8 cellular contexts compared by ENCODE assay signal in the genomic region with DNA sequence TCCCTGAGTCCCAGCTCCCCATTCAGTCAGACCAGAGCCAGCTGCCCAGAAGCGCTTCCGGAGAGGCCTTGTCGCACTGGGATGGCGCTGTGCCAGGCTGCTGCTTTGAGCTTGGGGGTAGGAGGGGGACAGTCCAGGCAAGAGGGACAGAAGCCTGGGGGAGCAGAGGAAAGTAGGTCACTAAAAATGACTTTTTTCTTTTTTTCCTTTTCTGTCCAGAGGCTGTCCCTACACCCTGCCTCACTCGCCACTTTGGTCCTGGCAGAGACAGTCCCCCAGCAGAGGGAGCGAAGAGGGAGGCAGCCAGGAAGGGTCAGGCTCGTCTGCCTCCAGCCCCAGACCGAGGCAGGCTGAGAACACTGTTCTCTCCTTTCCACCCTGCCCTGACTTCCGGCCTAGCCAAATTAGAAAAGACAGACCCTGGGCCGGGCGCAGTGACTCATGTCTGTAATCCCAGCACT. TPM values are rescaled to one million over a fixed set of nuclear protein-coding genes. Genes with fewer than 3 reads are reported as not detected.
DNase-seq lines count a peak whose midpoint lies in the region; ATAC-seq, FAIRE-seq and TF ChIP-seq lines count a peak whose summit lies in the region.

No MANE protein-coding gene starts in this region.

- TF ChIP-seq CTCF in PC-9 (conservative IDR thresholded peaks at IDR 0.05), result no peak

- no peak for ATAC-seq in GM18907 (IDR thresholded peaks at IDR 0.05; ENCODE audit: unreplicated experiment)
- ATAC-seq in GM18867 (IDR thresholded peaks at IDR 0.05; ENCODE audit: unreplicated experiment), result no peak

- H3K27me3 ChIP-seq in PC-9 (ENCODE audit: insufficient read depth, low read depth) (no peaks in the 10 kb centered on the region), esophagus (ENCODE audit: control insufficient read depth in 1 of 2, insufficient read depth in 2 of 2, low read length in 2 of 2) (no peaks in the 10 kb centered on the region)

- H3K9me3 ChIP-seq in PC-9 (ENCODE audit: insufficient read depth, low read depth), result no peaks in the 10 kb centered on the region
- no peaks in the 10 kb centered on the region for H3K9me3 ChIP-seq in esophagus (ENCODE audit: control insufficient read depth in 2 of 2, insufficient read depth in 1 of 2, low read depth in 1 of 2, low read length in 1 of 2)

- peaks cover 39% of the 10 kb centered on the region for H3F3A ChIP-seq in PC-9 (ENCODE audit: insufficient read depth, low read depth)

- POLR2A ChIA-PET in PC-9 (lab: Charles Lee; ENCODE audit: unreplicated experiment), result interaction anchor here (1.0 kb wide), 1 partner anchor 14 kb away, joined by 4 read pairs; no protein-coding TSS in a partner anchor

- 61 to 70% methylated on average over 11 of the region's 11 CpGs for WGBS in esophagus, 2 donors

- H3K4me3 ChIP-seq in PC-9, result no peak overlapping the region
- no peak overlapping the region for H3K4me3 ChIP-seq in esophagus (ENCODE audit: low read depth in 1 of 2, low read length in 2 of 2)

- BruUV-seq in PC-9 (replicated peaks; lab: Mats Ljungman, UMichigan), result TSS peak; percentile 79

- intact Hi-C loops in PC-9 (cut with micrococcal nuclease; ENCODE audit: unreplicated experiment), result loop anchor here (2.0 kb wide), 2 partner anchors 14 to 24 kb away; no protein-coding TSS in a partner anchor

- no peak for FAIRE-seq in GM19239 (lab: Jason Lieb, UNC)

- H3K36me3 ChIP-seq in PC-9 (ENCODE audit: low read depth), result no peaks in the 10 kb centered on the region
- H3K36me3 ChIP-seq in esophagus (ENCODE audit: control insufficient read depth in 2 of 2, insufficient read depth in 2 of 2, low read length in 1 of 2), result peaks cover 0 to 12% of the 10 kb centered on the region in 2 donors

- H3K4me1 ChIP-seq in PC-9 (replicated peaks; ENCODE audit: insufficient read depth), result peaks cover 64% of the 10 kb centered on the region
- peaks cover 3 to 13% of the 10 kb centered on the region in 2 donors for H3K4me1 ChIP-seq in esophagus (ENCODE audit: control insufficient read depth in 2 of 2, insufficient read depth in 2 of 2, low read length in 1 of 2)

- CTCF ChIA-PET in PC-9 (lab: Charles Lee), result interaction anchor here (0.5 kb wide), 1 partner anchor 165 kb away, joined by 3 read pairs; no protein-coding TSS in a partner anchor

- H3K27ac ChIP-seq in PC-9 (peak overlapping the region; percentile 84), esophagus (ENCODE audit: low read depth in 2 of 2, low read length in 1 of 2) (peak overlapping the region; percentile 83 to 84)

- no peak overlapping the region for H2AFZ ChIP-seq in PC-9

- DNase-seq in A172 (ENCODE audit: low spot score) (peak; percentile 72), PC-9 (peak; percentile 40 to 66), myocyte (ENCODE audit: low read depth) (peak; percentile 89), GM19239 (ENCODE audit: insufficient read length, low spot score) (no peak)
- DNase-seq in effector CD4-positive, alpha-beta T cell, result no peak

- no peaks in the 10 kb centered on the region for H3K79me2 ChIP-seq in PC-9 (ENCODE audit: low read depth)

- H4K20me1 ChIP-seq in PC-9 (ENCODE audit: insufficient read depth), result no peaks in the 10 kb centered on the region

- H3K9me2 ChIP-seq in PC-9 (ENCODE audit: insufficient read depth), result no peaks in the 10 kb centered on the region

- peak overlapping the region; percentile 60 for H3K4me2 ChIP-seq in PC-9

RNA-seq across cellular contexts. Expression of gene TRIM8, which starts 15.8 kb away (rescaled TPM):
- total RNA-seq in A172 (2014; rRNA removed; shearing (Covaris generic)), result 66.8 and 68.3 TPM in 2 replicates
- total RNA-seq in PC-9 (2021) (59.8 and 73.0 TPM in 2 replicates), myocyte (230 and 274 TPM in 2 replicates)
- 10 to 100 TPM; 26.4 to 33.3 TPM for polyA plus RNA-seq in esophagus
- 192 TPM for polyA plus RNA-seq in myocyte (2012)

Comparison
In these comparisons a context has a peak if more than half of its experiments do, and no peak if none do; other contexts are left out.
1. DNase-seq: peak in A172 (single experiment), PC-9 (2 of 2) and myocyte (single experiment); none in GM19239 (single experiment) and effector CD4-positive, alpha-beta T cell (single experiment).